ENCODE assay signal across 2 cellular contexts in the genomic region with DNA sequence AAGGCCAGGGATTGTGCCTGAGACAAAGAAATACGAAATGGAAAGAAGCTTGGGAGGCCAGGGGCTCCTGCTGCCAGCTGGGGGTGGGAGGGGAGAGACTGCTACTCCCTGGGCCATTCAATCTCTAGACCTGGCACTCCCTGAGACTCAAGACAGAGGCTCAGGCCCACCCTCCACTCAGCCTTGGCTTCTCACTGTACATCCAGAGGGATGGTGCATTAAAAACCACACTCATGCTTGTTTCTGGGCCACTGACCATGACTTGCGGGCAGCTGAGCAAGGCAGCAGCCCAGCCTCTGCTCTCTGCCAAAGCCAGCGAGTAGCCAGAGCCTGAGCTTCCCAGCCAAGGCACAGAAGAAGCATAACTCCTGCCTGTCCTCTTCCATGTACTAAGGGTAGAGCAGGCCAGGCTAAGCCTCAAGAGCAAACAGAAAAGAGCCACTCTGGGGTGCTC.
TF ChIP-seq lines count a peak whose summit lies in the region.

No MANE protein-coding gene starts in this region.

TF ChIP-seq in liver, 16 proteins besides CTCF, POLR2A, EP300 and RAD21 (continued from another document):
- TF ChIP-seq HNF4G (IDR thresholded peaks at IDR 0.05) (no peak), GABPA (IDR thresholded peaks at IDR 0.05 in 1 of 2, conservative IDR thresholded peaks at IDR 0.05 in 1 of 2) (no peak), TAF1 (conservative IDR thresholded peaks at IDR 0.05) (no peak), FOXA1 (IDR thresholded peaks at IDR 0.05) (no peak), JUND (IDR thresholded peaks at IDR 0.05) (no peak), FOXA2 (IDR thresholded peaks at IDR 0.05) (no peak)
- TF ChIP-seq, protein P1, sequence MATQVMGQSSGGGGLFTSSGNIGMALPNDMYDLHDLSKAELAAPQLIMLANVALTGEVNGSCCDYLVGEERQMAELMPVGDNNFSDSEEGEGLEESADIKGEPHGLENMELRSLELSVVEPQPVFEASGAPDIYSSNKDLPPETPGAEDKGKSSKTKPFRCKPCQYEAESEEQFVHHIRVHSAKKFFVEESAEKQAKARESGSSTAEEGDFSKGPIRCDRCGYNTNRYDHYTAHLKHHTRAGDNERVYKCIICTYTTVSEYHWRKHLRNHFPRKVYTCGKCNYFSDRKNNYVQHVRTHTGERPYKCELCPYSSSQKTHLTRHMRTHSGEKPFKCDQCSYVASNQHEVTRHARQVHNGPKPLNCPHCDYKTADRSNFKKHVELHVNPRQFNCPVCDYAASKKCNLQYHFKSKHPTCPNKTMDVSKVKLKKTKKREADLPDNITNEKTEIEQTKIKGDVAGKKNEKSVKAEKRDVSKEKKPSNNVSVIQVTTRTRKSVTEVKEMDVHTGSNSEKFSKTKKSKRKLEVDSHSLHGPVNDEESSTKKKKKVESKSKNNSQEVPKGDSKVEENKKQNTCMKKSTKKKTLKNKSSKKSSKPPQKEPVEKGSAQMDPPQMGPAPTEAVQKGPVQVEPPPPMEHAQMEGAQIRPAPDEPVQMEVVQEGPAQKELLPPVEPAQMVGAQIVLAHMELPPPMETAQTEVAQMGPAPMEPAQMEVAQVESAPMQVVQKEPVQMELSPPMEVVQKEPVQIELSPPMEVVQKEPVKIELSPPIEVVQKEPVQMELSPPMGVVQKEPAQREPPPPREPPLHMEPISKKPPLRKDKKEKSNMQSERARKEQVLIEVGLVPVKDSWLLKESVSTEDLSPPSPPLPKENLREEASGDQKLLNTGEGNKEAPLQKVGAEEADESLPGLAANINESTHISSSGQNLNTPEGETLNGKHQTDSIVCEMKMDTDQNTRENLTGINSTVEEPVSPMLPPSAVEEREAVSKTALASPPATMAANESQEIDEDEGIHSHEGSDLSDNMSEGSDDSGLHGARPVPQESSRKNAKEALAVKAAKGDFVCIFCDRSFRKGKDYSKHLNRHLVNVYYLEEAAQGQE (IDR thresholded peaks at IDR 0.05), result no peak
- TF ChIP-seq, protein P2, sequence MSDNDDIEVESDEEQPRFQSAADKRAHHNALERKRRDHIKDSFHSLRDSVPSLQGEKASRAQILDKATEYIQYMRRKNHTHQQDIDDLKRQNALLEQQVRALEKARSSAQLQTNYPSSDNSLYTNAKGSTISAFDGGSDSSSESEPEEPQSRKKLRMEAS (IDR thresholded peaks at IDR 0.05), result no peak
- TF ChIP-seq, protein P3, sequence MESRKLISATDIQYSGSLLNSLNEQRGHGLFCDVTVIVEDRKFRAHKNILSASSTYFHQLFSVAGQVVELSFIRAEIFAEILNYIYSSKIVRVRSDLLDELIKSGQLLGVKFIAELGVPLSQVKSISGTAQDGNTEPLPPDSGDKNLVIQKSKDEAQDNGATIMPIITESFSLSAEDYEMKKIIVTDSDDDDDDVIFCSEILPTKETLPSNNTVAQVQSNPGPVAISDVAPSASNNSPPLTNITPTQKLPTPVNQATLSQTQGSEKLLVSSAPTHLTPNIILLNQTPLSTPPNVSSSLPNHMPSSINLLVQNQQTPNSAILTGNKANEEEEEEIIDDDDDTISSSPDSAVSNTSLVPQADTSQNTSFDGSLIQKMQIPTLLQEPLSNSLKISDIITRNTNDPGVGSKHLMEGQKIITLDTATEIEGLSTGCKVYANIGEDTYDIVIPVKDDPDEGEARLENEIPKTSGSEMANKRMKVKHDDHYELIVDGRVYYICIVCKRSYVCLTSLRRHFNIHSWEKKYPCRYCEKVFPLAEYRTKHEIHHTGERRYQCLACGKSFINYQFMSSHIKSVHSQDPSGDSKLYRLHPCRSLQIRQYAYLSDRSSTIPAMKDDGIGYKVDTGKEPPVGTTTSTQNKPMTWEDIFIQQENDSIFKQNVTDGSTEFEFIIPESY (IDR thresholded peaks at IDR 0.05), result no peak
- TF ChIP-seq, protein P4, sequence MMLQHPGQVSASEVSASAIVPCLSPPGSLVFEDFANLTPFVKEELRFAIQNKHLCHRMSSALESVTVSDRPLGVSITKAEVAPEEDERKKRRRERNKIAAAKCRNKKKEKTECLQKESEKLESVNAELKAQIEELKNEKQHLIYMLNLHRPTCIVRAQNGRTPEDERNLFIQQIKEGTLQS (IDR thresholded peaks at IDR 0.05), result no peak

TF ChIP-seq in HepG2, 621 proteins besides CTCF, POLR2A, EP300 and RAD21 (continued from another document):
- TF ChIP-seq RELA (CRISPR knock-in tag; IDR thresholded peaks at IDR 0.05), result no peak
- TF ChIP-seq, protein P5, sequence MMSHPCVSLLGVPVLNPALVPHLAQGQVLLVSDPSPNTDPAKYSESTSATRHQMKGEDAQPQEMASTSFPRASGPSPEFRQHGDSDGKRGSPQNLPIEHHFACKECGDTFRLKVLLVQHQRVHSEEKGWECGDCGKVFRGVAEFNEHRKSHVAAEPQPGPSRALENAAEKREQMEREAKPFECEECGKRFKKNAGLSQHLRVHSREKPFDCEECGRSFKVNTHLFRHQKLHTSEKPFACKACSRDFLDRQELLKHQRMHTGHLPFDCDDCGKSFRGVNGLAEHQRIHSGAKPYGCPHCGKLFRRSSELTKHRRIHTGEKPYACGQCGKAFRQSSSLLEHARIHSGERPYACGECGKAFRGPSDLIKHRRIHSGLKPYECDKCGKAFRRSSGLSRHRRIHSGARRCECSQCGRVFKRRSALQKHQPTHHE (CRISPR knock-in tag; IDR thresholded peaks at IDR 0.05; ENCODE audit: borderline replicate concordance), result no peak
- TF ChIP-seq ZNF614 (CRISPR knock-in tag; IDR thresholded peaks at IDR 0.05; ENCODE audit: borderline replicate concordance), result no peak
- no peak for TF ChIP-seq ZZZ3 (CRISPR knock-in tag; IDR thresholded peaks at IDR 0.05; ENCODE audit: borderline replicate concordance)
- TF ChIP-seq, protein P6, sequence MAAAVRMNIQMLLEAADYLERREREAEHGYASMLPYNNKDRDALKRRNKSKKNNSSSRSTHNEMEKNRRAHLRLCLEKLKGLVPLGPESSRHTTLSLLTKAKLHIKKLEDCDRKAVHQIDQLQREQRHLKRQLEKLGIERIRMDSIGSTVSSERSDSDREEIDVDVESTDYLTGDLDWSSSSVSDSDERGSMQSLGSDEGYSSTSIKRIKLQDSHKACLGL (CRISPR knock-in tag; IDR thresholded peaks at IDR 0.05), result no peak
- no peak for TF ChIP-seq TBX2 (CRISPR knock-in tag; IDR thresholded peaks at IDR 0.05; ENCODE audit: borderline replicate concordance)
- TF ChIP-seq NBN (conservative IDR thresholded peaks at IDR 0.05), result no peak
- TF ChIP-seq, protein P7, sequence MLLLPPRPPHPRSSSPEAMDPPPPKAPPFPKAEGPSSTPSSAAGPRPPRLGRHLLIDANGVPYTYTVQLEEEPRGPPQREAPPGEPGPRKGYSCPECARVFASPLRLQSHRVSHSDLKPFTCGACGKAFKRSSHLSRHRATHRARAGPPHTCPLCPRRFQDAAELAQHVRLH (CRISPR knock-in tag; IDR thresholded peaks at IDR 0.05; ENCODE audit: borderline replicate concordance, low read depth), result no peak
- TF ChIP-seq SOX5 (CRISPR knock-in tag; IDR thresholded peaks at IDR 0.05; ENCODE audit: borderline replicate concordance), result no peak
